8 cellular contexts compared by ENCODE assay signal in the genomic region with DNA sequence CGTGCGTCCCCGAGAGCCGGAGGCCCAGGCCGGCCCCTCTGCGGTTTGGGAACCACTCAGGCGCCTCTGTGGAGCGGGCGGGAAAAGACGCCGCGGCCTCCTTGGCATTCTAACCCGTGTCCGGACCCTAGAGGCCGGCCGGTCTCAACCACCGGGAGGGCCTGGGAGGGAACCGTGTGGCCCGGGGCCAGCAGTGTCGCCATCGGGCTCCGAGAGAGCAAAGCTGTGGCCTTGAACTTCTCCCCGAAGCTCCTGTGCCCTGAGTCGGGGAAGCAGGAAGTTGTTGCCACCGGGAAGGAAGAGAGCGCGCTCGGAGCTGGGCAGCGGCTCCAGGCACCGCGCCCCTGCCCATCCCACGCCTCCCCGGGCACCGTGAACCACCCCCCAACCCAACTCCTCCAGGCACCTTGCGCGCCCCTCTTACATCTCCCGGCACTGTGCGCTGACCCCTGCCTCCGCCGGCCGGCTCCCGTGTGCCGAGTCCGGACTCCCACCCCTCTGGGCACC.
A peak's percentile ranks its signal among the peaks of the same experiment; 100 is the strongest.
DNase-seq lines count a peak whose midpoint lies in the region; ATAC-seq and TF ChIP-seq lines count a peak whose summit lies in the region.

No MANE protein-coding gene starts in this region.

- TF ChIP-seq CTCF in 22Rv1 (IDR thresholded peaks at IDR 0.05) (no peak), endodermal cell (conservative IDR thresholded peaks at IDR 0.05) (no peak), uterus (IDR thresholded peaks at IDR 0.05) (no peak)

- WGBS in endodermal cell (ENCODE audit: insufficient coverage in 1 of 2, insufficient read length in 1 of 2), 2 experiments, result 10% methylated on average over 6 to 44 of the region's 44 CpGs

- peak overlapping the region; percentile 62 for H3K4me3 Mint-ChIP-seq in endodermal cell
- peak overlapping the region; percentile 76 to 94 (median 86) for H3K4me3 Mint-ChIP-seq in naive B cell

- peak; percentile 13 for ATAC-seq in GM19351 (IDR thresholded peaks at IDR 0.05; ENCODE audit: unreplicated experiment)
- ATAC-seq in naive B cell (ENCODE audit: low read depth in 2 of 2), result peak; percentile 7 to 17
- no peak for ATAC-seq in GM19452 (IDR thresholded peaks at IDR 0.05; ENCODE audit: unreplicated experiment)

- DNase-seq in SKM-1 treated with dmso at 0.1 percent for 144 hours (lab: John Stamatoyannopoulos, UW; ENCODE audit: unreplicated experiment), result peak; percentile 40
- peak; percentile 81 for DNase-seq in endodermal cell
- DNase-seq in naive B cell, result no peak
- DNase-seq in uterus, result peak; percentile 77 to 78
- DNase-seq in T-helper 9 cell, result no peak

- H3K27ac ChIP-seq in 22Rv1 (peak overlapping the region; percentile 100), endodermal cell (ENCODE audit: low read depth, low read length) (no peak overlapping the region), uterus (peak overlapping the region; percentile 100)

- H3K27me3 Mint-ChIP-seq in endodermal cell (ENCODE audit: insufficient read depth) (peaks cover 73% of the 10 kb centered on the region), naive B cell (no peaks in the 10 kb centered on the region)

- no peaks in the 10 kb centered on the region for H3K9me3 ChIP-seq in endodermal cell (ENCODE audit: control insufficient read depth, low read length)
- H3K9me3 ChIP-seq in uterus, result no peaks in the 10 kb centered on the region

- H3K4me1 ChIP-seq in endodermal cell (ENCODE audit: control insufficient read depth, insufficient read depth, low read length) (no peaks in the 10 kb centered on the region), uterus (no peaks in the 10 kb centered on the region)

- H3K36me3 Mint-ChIP-seq in endodermal cell (ENCODE audit: low read depth), result peaks cover 2% of the 10 kb centered on the region
- H3K36me3 Mint-ChIP-seq in naive B cell, result no peaks in the 10 kb centered on the region

- intact Hi-C loops in uterus (cut with DNase I; ENCODE audit: low total_unique reads), result loop anchor here (10.0 kb wide), 1 partner anchor 55 kb away; no protein-coding TSS in a partner anchor

- H3K27ac Mint-ChIP-seq in endodermal cell (no peak overlapping the region), naive B cell (peak overlapping the region in 3 of 6 donors; percentile 89 to 94 (median 91))

- H3K9ac ChIP-seq in endodermal cell (ENCODE audit: extremely low read depth, low read length, poor library complexity, severe bottlenecking), result no peak overlapping the region

- peaks cover 94% of the 10 kb centered on the region for H3K27me3 ChIP-seq in endodermal cell (ENCODE audit: control insufficient read depth, insufficient read depth, low read length, poor library complexity, severe bottlenecking)
- H3K27me3 ChIP-seq in uterus, result no peaks in the 10 kb centered on the region

- no peaks in the 10 kb centered on the region for H3K36me3 ChIP-seq in endodermal cell (ENCODE audit: control insufficient read depth, insufficient read depth, low read length)
- no peaks in the 10 kb centered on the region for H3K36me3 ChIP-seq in uterus

- H3K4me3 ChIP-seq in endodermal cell (ENCODE audit: low read length) (peak overlapping the region; percentile 72), uterus (peak overlapping the region; percentile 67 to 99)

- TF ChIP-seq POLR2A in uterus (IDR thresholded peaks at IDR 0.05), result no peak

- H3K9me3 Mint-ChIP-seq in endodermal cell, result no peaks in the 10 kb centered on the region
- no peaks in the 10 kb centered on the region for H3K9me3 Mint-ChIP-seq in naive B cell

- H3K4me1 Mint-ChIP-seq in endodermal cell (no peaks in the 10 kb centered on the region), naive B cell (peaks cover 28 to 45% (median 32%) of the 10 kb centered on the region in 3 donors)

Comparison
In these comparisons a context has a peak if more than half of its experiments do, and no peak if none do; other contexts are left out.
1. DNase-seq: peak in SKM-1 treated with dmso at 0.1 percent for 144 hours (single experiment), endodermal cell (single experiment) and uterus (2 of 2); none in naive B cell (single experiment) and T-helper 9 cell (single experiment).